Comparison of ENCODE assay signal across 13 cellular contexts in genomic region chr5:90134892-90135291, GRCh38.
DNase-seq lines count a peak whose midpoint lies in the region; ATAC-seq and TF ChIP-seq lines count a peak whose summit lies in the region.
"Had no signal": no experiment of that assay in that cellular context is flagged by ENCODE, and none has a peak within 500 bp of the region (broad histone marks: within the 10 kb centered on the region; RNA-seq: fewer than 3 reads in every experiment).

No MANE protein-coding gene starts in this region.

- H3K9me3 ChIP-seq in left lung (no peaks in the 10 kb centered on the region), thyroid gland (no peaks in the 10 kb centered on the region)

- H3K4me1 ChIP-seq in left lung, result no peaks in the 10 kb centered on the region
- H3K4me1 ChIP-seq in thyroid gland, result no peaks in the 10 kb centered on the region

- H3K36me3 ChIP-seq in left lung (no peaks in the 10 kb centered on the region), thyroid gland (no peaks in the 10 kb centered on the region)

- no peak overlapping the region for H3K4me3 Mint-ChIP-seq in CD14-positive monocyte
- H3K4me3 Mint-ChIP-seq: type B pancreatic cell had no signal

- peaks cover 0 to 2% (median 0%) of the 10 kb centered on the region in 3 donors for H3K27me3 Mint-ChIP-seq in CD14-positive monocyte (ENCODE audit: low read depth in 3 of 3)
- H3K27me3 Mint-ChIP-seq: type B pancreatic cell had no signal

- H3K36me3 Mint-ChIP-seq in CD14-positive monocyte, result no peaks in the 10 kb centered on the region
- H3K36me3 Mint-ChIP-seq: type B pancreatic cell had no signal

- H3K4me1 Mint-ChIP-seq in CD14-positive monocyte, result peaks cover 14% of the 10 kb centered on the region

- WGBS in thyroid gland, 2 donors, result 80 to 82% methylated on average over 4 of the region's 4 CpGs

- H3K27ac ChIP-seq in coronary artery (peak overlapping the region; percentile 74 to 84), left lung (no peak overlapping the region), thyroid gland (no peak overlapping the region)

- peak overlapping the region in 2 of 7 donors; percentile 18 to 27 for H3K27ac Mint-ChIP-seq in CD14-positive monocyte
- H3K27ac Mint-ChIP-seq: type B pancreatic cell had no signal

- no peak for TF ChIP-seq CTCF in coronary artery (IDR thresholded peaks at IDR 0.05)
- TF ChIP-seq CTCF in left lung (IDR thresholded peaks at IDR 0.05), result no peak
- no peak for TF ChIP-seq CTCF in thyroid gland (IDR thresholded peaks at IDR 0.05)
- TF ChIP-seq CTCF in CD14-positive monocyte (IDR thresholded peaks at IDR 0.05), result no peak

- peak; percentile 66 for ATAC-seq in left lung
- no peak for ATAC-seq in HG03159 (IDR thresholded peaks at IDR 0.05; ENCODE audit: unreplicated experiment)

- peaks cover 0 to 5% (median 2%) of the 10 kb centered on the region in 7 donors for H3K9me3 Mint-ChIP-seq in CD14-positive monocyte
- H3K9me3 Mint-ChIP-seq: type B pancreatic cell had no signal

- H3K27me3 ChIP-seq in left lung (no peaks in the 10 kb centered on the region), thyroid gland (no peaks in the 10 kb centered on the region)

- H3K4me3 ChIP-seq in coronary artery (no peak overlapping the region), left lung (no peak overlapping the region), thyroid gland (replicated peaks in 1 of 3) (no peak overlapping the region)

- no peak for TF ChIP-seq POLR2A in thyroid gland (IDR thresholded peaks at IDR 0.05)

- intact Hi-C loops in left lung (cut with DNase I) (no loop called here), thyroid gland (cut with DNase I) (loop anchor here (5.0 kb wide), 1 partner anchor 132 kb away; no protein-coding TSS in a partner anchor), CD14-positive monocyte (cut with micrococcal nuclease) (no loop called here)

- peak; percentile 41 for DNase-seq in MV-4-11 (lab: John Stamatoyannopoulos, UW)
- DNase-seq in coronary artery (ENCODE audit: low spot score), result peak; percentile 89
- DNase-seq in left lung, result peak in 1 of 2 donors; percentile 63
- DNase-seq in stromal cell of bone marrow (ENCODE audit: low read depth), result peak; percentile 74
- DNase-seq in thyroid gland, result no peak
- DNase-seq in CD14-positive monocyte (ENCODE audit: low spot score), result no peak
- DNase-seq in HUDEP-2 (lab: John Stamatoyannopoulos, UW; ENCODE audit: unreplicated experiment in 76 of 76), result no peak
- DNase-seq: activated CD8-positive, alpha-beta memory T cell treated with anti-CD3 and anti-CD28 coated beads, Interleukin-2, amount 50 U/mL, for 4 hours; central memory CD4-positive, alpha-beta T cell; NCI-H748 treated with DMSO at 0.1 percent for 48 hours; T-helper 1 cell had no signal

Comparison
In these comparisons a context has a peak if more than half of its experiments do, and no peak if none do; other contexts are left out.
1. DNase-seq: peak in MV-4-11 (single experiment), coronary artery (single experiment) and stromal cell of bone marrow (single experiment); none in thyroid gland (0 of 2), CD14-positive monocyte (single experiment) and HUDEP-2 (0 of 76).
2. H3K27ac ChIP-seq: peak in coronary artery (2 of 2); none in left lung (0 of 2) and thyroid gland (0 of 3).